Comparison of ENCODE assay signal across 1 cellular context in genomic region chr14:71327691-71328090, GRCh38.
TF ChIP-seq lines count a peak whose summit lies in the region.

No MANE protein-coding gene starts in this region.

TF ChIP-seq in GM23338, 12 proteins besides CTCF, POLR2A, EP300 and RAD21:
- TF ChIP-seq ZNF462 (CRISPR knock-in tag; IDR thresholded peaks at IDR 0.05): no peak
- TF ChIP-seq EZH2phosphoT487 (IDR thresholded peaks at IDR 0.05; ENCODE audit: unreplicated experiment): no peak
- TF ChIP-seq ZNF114 (CRISPR knock-in tag; IDR thresholded peaks at IDR 0.05): no peak
- no peak for TF ChIP-seq ETS1 (IDR thresholded peaks at IDR 0.05)
- no peak for TF ChIP-seq ZNF331 (CRISPR knock-in tag; IDR thresholded peaks at IDR 0.05; ENCODE audit: low read depth)
- TF ChIP-seq POLR2AphosphoS5 (IDR thresholded peaks at IDR 0.05; ENCODE audit: low read depth): no peak
- TF ChIP-seq STAT1 (IDR thresholded peaks at IDR 0.05; ENCODE audit: unreplicated experiment): no peak
- TF ChIP-seq NANOG (IDR thresholded peaks at IDR 0.05; ENCODE audit: borderline replicate concordance): no peak
- TF ChIP-seq REST (IDR thresholded peaks at IDR 0.05; ENCODE audit: unreplicated experiment): no peak
- TF ChIP-seq CREB1 (CRISPR knock-in tag; IDR thresholded peaks at IDR 0.05; ENCODE audit: low read depth): no peak
- no peak for TF ChIP-seq EZH2 (IDR thresholded peaks at IDR 0.05; ENCODE audit: low read depth, unreplicated experiment)
- TF ChIP-seq JUNB (IDR thresholded peaks at IDR 0.05; ENCODE audit: unreplicated experiment): no peak
